Comparison of ENCODE assay signal across 8 cellular contexts in genomic region chr22:38201718-38202436, GRCh38. TPM values are rescaled to one million over a fixed set of nuclear protein-coding genes. Genes with fewer than 3 reads are reported as not detected.
A peak's percentile ranks its signal among the peaks of the same experiment; 100 is the strongest.
DNase-seq lines count a peak whose midpoint lies in the region; ATAC-seq, FAIRE-seq and TF ChIP-seq lines count a peak whose summit lies in the region.

Gene MAFF, plus strand, starts transcription at chr22:38201994. Its CDS starts 11,860 bp downstream, at chr22:38213854.

- CTCF ChIA-PET in activated B cell treated with CpG ODN at 0.5 μM for 24 hours (lab: Charles Lee): interaction anchor here (0.9 to 1.1 kb wide), 2 partner anchors 40 to 87 kb away, joined by 3 read pairs; no protein-coding TSS in a partner anchor

- H3K27me3 Mint-ChIP-seq in activated B cell treated with CpG ODN at 0.5 μM for 24 hours (no peaks in the 10 kb centered on the region), immature natural killer cell (ENCODE audit: low read depth in 3 of 3) (peaks cover 40 to 44% (median 44%) of the 10 kb centered on the region in 3 donors)

- H3K9me3 Mint-ChIP-seq in activated B cell treated with CpG ODN at 0.5 μM for 24 hours: no peaks in the 10 kb centered on the region
- H3K9me3 Mint-ChIP-seq in immature natural killer cell: peaks cover 0 to 2% (median 0%) of the 10 kb centered on the region in 6 donors

- no peak for FAIRE-seq in bronchial epithelial cell (lab: Jason Lieb, UNC)
- no peak for FAIRE-seq in small intestine (lab: Jason Lieb, UNC)

- POLR2A ChIA-PET in activated B cell treated with CpG ODN at 0.5 μM for 24 hours (lab: Charles Lee): interaction anchor here (0.8 to 1.7 kb wide), 7 partner anchors 13 to 150 kb away, joined by 3 to 11 read pairs (median 4); partner anchors contain the start of gene PLA2G6

- H3K27ac Mint-ChIP-seq in activated B cell treated with CpG ODN at 0.5 μM for 24 hours (peak within 1 kb of the TSS; percentile 35), immature natural killer cell (peak within 1 kb of the TSS; percentile 99 to 100 (median 100))

- ATAC-seq in HG03025 (IDR thresholded peaks at IDR 0.05; ENCODE audit: low FRiP score, unreplicated experiment) (peak; percentile 51), activated B cell treated with CpG ODN at 0.5 μM for 24 hours (ENCODE audit: low read depth) (peak; percentile 75)

- DNase-seq in NCI-H2029 (lab: John Stamatoyannopoulos, UW): peak; percentile 90
- DNase-seq in NCI-H2029 treated with DMSO at 0.1 percent for 48 hours (lab: John Stamatoyannopoulos, UW): no peak
- peak; percentile 90 for DNase-seq in NCI-H2227 (lab: John Stamatoyannopoulos, UW; ENCODE audit: unreplicated experiment)
- DNase-seq in activated B cell treated with CpG ODN at 0.5 μM for 24 hours: peak; percentile 73
- peak; percentile 90 for DNase-seq in bronchial epithelial cell (ENCODE audit: low read depth)
- peak; percentile 89 to 90 (median 90) for DNase-seq in immature natural killer cell
- DNase-seq in small intestine: peak; percentile 94

- no peak for TF ChIP-seq CTCF in activated B cell treated with CpG ODN at 0.5 μM for 24 hours (IDR thresholded peaks at IDR 0.05)
- no peak for TF ChIP-seq CTCF in bronchial epithelial cell (IDR thresholded peaks at IDR 0.05; ENCODE audit: insufficient read depth, low read length, severe bottlenecking)

- H3K4me3 Mint-ChIP-seq in activated B cell treated with CpG ODN at 0.5 μM for 24 hours (peak within 1 kb of the TSS; percentile 86), immature natural killer cell (peak within 1 kb of the TSS; percentile 91 to 97 (median 92))

- H3K4me1 ChIP-seq in small intestine (ENCODE audit: control insufficient read depth in 2 of 2, insufficient read depth in 1 of 2, low read depth in 1 of 2, low read length in 1 of 2): peaks cover 0 to 5% of the 10 kb centered on the region in 2 donors

- WGBS in small intestine, 3 donors: 0 to 1% (median 0%) methylated on average over 60 to 85 of the region's 85 CpGs

- H3K4me1 Mint-ChIP-seq in activated B cell treated with CpG ODN at 0.5 μM for 24 hours: peaks cover 51% of the 10 kb centered on the region
- H3K4me1 Mint-ChIP-seq in immature natural killer cell: peaks cover 65 to 68% of the 10 kb centered on the region in 2 donors

- H3K9me3 ChIP-seq in small intestine (ENCODE audit: control insufficient read depth, low read depth): no peaks in the 10 kb centered on the region

- H3K27me3 ChIP-seq in bronchial epithelial cell (ENCODE audit: control insufficient read depth, insufficient read depth, low read length) (no peaks in the 10 kb centered on the region), small intestine (ENCODE audit: control insufficient read depth in 2 of 2, insufficient read depth in 2 of 2, low read length in 2 of 2) (no peaks in the 10 kb centered on the region)

- no peaks in the 10 kb centered on the region for H3K36me3 Mint-ChIP-seq in activated B cell treated with CpG ODN at 0.5 μM for 24 hours (ENCODE audit: low read depth)
- no peaks in the 10 kb centered on the region for H3K36me3 Mint-ChIP-seq in immature natural killer cell

- peak within 1 kb of the TSS; percentile 94 for H3K4me3 ChIP-seq in bronchial epithelial cell (ENCODE audit: low read depth, low read length)
- peak within 1 kb of the TSS; percentile 68 to 84 for H3K4me3 ChIP-seq in small intestine (ENCODE audit: low read depth in 1 of 2, low read length in 2 of 2)

- intact Hi-C loops in activated B cell treated with CpG ODN at 0.5 μM for 24 hours (cut with micrococcal nuclease): loop anchor here (1.0 to 10.0 kb wide), 7 partner anchors 12 to 370 kb away; partner anchors contain the start of genes DMC1, PICK1 and PLA2G6

- H3K27ac ChIP-seq in small intestine (ENCODE audit: low read depth in 1 of 2, low read length in 1 of 2): peak within 1 kb of the TSS; percentile 96 to 99

- H3K36me3 ChIP-seq in bronchial epithelial cell (ENCODE audit: control insufficient read depth, insufficient read depth, low read length) (peaks cover 3% of the 10 kb centered on the region), small intestine (ENCODE audit: control insufficient read depth in 2 of 2, insufficient read depth in 2 of 2, low read length in 2 of 2) (no peaks in the 10 kb centered on the region)

RNA-seq across cellular contexts. Expression of gene MAFF, which starts in this region (rescaled TPM):
- total RNA-seq in activated B cell treated with CpG ODN at 0.5 μM for 24 hours: 2.3 and 4.5 TPM in 2 replicates
- total RNA-seq in bronchial epithelial cell: 15.5 and 25.0 TPM in 2 replicates
- polyA plus RNA-seq in immature natural killer cell: 10 to 100 TPM in 2 of 3 donors, 1 to 10 TPM in 1; 8.1 to 20.8 (median 15.2) TPM
- polyA plus RNA-seq in small intestine: 10 to 100 TPM in 2 of 3 donors, 1 to 10 TPM in 1; 9.6 to 26.5 (median 17.2) TPM
